1 cellular context compared by ENCODE assay signal in the genomic region with DNA sequence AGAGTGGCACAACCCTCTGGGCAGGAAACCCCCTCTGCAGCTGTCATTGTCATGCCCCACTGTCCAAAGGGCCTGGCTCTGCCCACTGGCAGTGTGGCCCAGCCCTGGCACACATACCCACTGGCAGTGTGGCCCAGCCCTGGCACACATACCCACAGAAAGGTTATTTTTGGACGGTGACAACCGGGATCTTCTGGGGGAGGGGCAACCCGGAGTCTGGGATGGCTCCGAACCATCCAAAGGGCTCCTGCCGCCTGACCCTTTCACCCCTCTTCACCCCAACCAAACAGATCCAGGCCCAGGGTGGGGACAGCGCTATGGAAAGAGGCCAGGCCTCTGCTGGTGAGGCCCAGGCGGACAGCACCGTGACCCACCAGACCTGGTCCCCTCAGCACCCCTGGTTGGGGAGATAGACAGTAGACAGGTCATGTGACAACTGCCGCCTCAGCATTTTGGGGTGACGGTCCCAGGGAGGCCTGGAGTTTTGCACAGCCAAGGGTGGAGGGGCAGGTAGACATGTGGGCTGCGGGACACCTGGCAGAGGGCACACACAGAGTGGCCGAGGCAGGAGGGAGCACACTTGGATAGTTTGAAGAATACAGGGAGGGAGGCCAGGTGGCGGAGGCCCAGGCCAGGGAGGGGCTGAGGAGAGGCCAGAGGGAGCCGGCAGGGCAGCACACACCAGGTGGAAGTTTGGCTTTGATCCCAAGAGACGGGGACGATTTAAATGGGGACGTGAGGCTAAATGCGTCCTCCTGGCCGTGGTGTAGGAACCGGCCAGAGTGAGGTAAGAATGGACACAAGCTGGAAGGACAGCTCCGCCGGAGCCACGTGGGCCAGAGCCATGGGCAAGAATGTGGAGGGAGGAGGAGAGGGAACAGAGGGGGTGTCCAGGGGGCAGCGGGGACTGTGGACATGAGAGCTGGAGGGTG.
TF ChIP-seq lines count a peak whose summit lies in the region.

No MANE protein-coding gene starts in this region.

TF ChIP-seq in H1, 55 proteins besides CTCF, POLR2A, EP300 and RAD21:
- TF ChIP-seq MAFK (IDR thresholded peaks at IDR 0.05; ENCODE audit: low read depth, low read length) (peak; percentile 49; the same call in 1 of the 2 replicates), BCL11A (IDR thresholded peaks at IDR 0.05; ENCODE audit: low read depth in 2 of 2, low read length in 2 of 2) (no peak)
